Comparison of ENCODE assay signal across 15 cellular contexts in the genomic region with DNA sequence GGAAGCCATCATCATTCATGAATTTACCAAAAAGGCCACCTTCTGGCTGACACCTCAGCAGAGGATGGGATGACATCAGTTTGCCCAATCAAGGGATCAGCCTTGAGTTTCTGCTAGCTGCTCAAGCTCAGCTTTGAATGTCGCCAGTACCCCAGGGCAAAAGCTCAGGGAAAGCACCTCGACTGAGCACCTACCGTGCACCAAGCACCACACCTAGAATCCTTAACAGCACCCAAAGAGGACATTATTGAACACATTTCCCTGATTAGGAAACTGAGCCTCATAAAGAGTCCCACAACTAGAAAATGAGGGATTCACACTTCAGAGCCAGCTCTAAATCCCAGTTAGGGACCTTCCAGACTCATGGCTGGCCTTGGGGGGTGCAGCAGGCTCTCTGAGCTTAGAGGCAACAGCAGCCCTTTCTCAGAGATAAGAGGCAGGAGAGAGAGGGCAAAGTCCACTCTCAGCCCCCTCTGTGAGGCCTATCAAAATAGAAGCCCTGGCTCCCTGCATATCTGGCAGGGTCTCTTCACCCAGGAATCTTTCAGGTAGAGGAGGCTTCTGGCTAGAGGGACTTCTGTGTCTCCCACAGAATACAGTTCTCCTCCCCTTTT.
"Had no signal": no experiment of that assay in that cellular context is flagged by ENCODE, and none has a peak within 500 bp of the region (broad histone marks: within the 10 kb centered on the region; RNA-seq: fewer than 3 reads in every experiment).

No MANE protein-coding gene starts in this region.

- H3K9me3 ChIP-seq: colonic mucosa, left ventricle myocardium inferior, thyroid gland had no signal

- H3K4me3 ChIP-seq: colonic mucosa, left ventricle myocardium inferior, thyroid gland had no signal

- ATAC-seq: activated naive CD4-positive, alpha-beta T cell treated with anti-CD3 and anti-CD28 coated beads, Interleukin-2, amount 50 U/mL, for 72 hours; activated T-cell treated with anti-CD3 and anti-CD28 coated beads, Interleukin-2, amount 50 U/mL, for 72 hours; esophagus mucosa; stimulated activated memory B cell treated with anti-CD40 and anti-IgM and Interleukin-4, amounts not matched to agents 10 μg/mL and 1 μg/mL and 100 μg/mL, for 72 hours had no signal

- H3K4me1 ChIP-seq: colonic mucosa, left ventricle myocardium inferior, thyroid gland had no signal

- H3K27me3 ChIP-seq: colonic mucosa, thyroid gland had no signal

- DNase-seq: activated CD4-positive, alpha-beta T cell treated with anti-CD3 and anti-CD28 coated beads, Interleukin-2, amount 10 ng/mL, durations not matched to agents 24 days and 14 days; activated CD4-positive, CD25-positive, alpha-beta regulatory T cell; activated CD8-positive, alpha-beta memory T cell treated with anti-CD3 and anti-CD28 coated beads, Interleukin-2, amount 50 U/mL, for 48 hours; activated gamma-delta T cell; activated T-cell treated with anti-CD3 and anti-CD28 coated beads, Interleukin-2, amount 50 U/mL, for 72 hours; central memory CD4-positive, alpha-beta T cell; colonic mucosa; left ventricle myocardium inferior; mesenchymal stem cell; thyroid gland had no signal

- H3K27ac ChIP-seq: colonic mucosa, left ventricle myocardium inferior, thyroid gland had no signal

- FAIRE-seq: keratinocyte, urothelium cell line had no signal

- H3K36me3 ChIP-seq: colonic mucosa, left ventricle myocardium inferior, thyroid gland had no signal
